15 cellular contexts compared by ENCODE assay signal in genomic region chr16:73034374-73034773, GRCh38. TPM values are rescaled to one million over a fixed set of nuclear protein-coding genes. Genes with fewer than 3 reads are reported as not detected.
DNase-seq lines count a peak whose midpoint lies in the region; ATAC-seq and TF ChIP-seq lines count a peak whose summit lies in the region.
"Had no signal": no experiment of that assay in that cellular context is flagged by ENCODE, and none has a peak within 500 bp of the region (broad histone marks: within the 10 kb centered on the region; RNA-seq: fewer than 3 reads in every experiment).

No MANE protein-coding gene starts in this region.

- H3K4me1 ChIP-seq in iPS-15b (ENCODE audit: control insufficient read depth, insufficient read depth, low read length) (peaks cover 42% of the 10 kb centered on the region), foreskin keratinocyte (peaks cover 12% of the 10 kb centered on the region)

- H3K27me3 ChIP-seq in GM06990 (replicated peaks; ENCODE audit: control insufficient read depth, insufficient read depth, low read length), result no peaks in the 10 kb centered on the region
- H3K27me3 ChIP-seq in iPS-15b (ENCODE audit: control insufficient read depth, insufficient read depth, low read length), result peaks cover 83% of the 10 kb centered on the region
- no peaks in the 10 kb centered on the region for H3K27me3 ChIP-seq in foreskin keratinocyte

- H3K9me3 ChIP-seq in iPS-15b (ENCODE audit: control insufficient read depth, insufficient read depth, low read length), result no peaks in the 10 kb centered on the region

- H3K27ac ChIP-seq in foreskin keratinocyte, result no peak overlapping the region

- intact Hi-C loops in sciatic nerve (cut with DNase I), result no loop called here

- no peaks in the 10 kb centered on the region for H3K36me3 ChIP-seq in GM06990 (ENCODE audit: control insufficient read depth, insufficient read depth, low read length)
- H3K36me3 ChIP-seq in iPS-15b (ENCODE audit: control insufficient read depth, insufficient read depth, low read length), result no peaks in the 10 kb centered on the region

- peak; percentile 49 for ATAC-seq in GM19455 (IDR thresholded peaks at IDR 0.05; ENCODE audit: unreplicated experiment)
- ATAC-seq in HG03095 (IDR thresholded peaks at IDR 0.05; ENCODE audit: unreplicated experiment), result peak; percentile 46
- no peak for ATAC-seq in sciatic nerve
- no peak for ATAC-seq in foreskin keratinocyte
- no peak for ATAC-seq in GM18870 (IDR thresholded peaks at IDR 0.05; ENCODE audit: unreplicated experiment)

- no peak overlapping the region for H3K4me3 ChIP-seq in GM06990 (replicated peaks; ENCODE audit: low read depth, low read length)
- peak overlapping the region; percentile 27 for H3K4me3 ChIP-seq in iPS-15b (ENCODE audit: low read depth, low read length)

- DNase-seq in GM06990 (ENCODE audit: extremely low read depth, insufficient read length) (peak; percentile 53), sciatic nerve (ENCODE audit: low spot score) (no peak), foreskin keratinocyte (no peak), NCI-H1048 (lab: John Stamatoyannopoulos, UW) (no peak)
- DNase-seq: activated CD4-positive, CD25-positive, alpha-beta regulatory T cell treated with anti-CD3 and anti-CD28 coated beads, Interleukin-2, amount 50 U/mL, for 72 hours; activated effector memory CD4-positive, alpha-beta T cell treated with Interleukin-2 at 50 U/mL for 16 hours; foreskin fibroblast; Karpas-422; mammary epithelial cell; NCI-H226; SIG-M5 had no signal

- TF ChIP-seq CTCF in GM06990 (IDR thresholded peaks at IDR 0.05; ENCODE audit: insufficient read depth, low read length, poor library complexity, severe bottlenecking) (no peak), foreskin keratinocyte (conservative IDR thresholded peaks at IDR 0.05) (no peak)

- no peak overlapping the region for H3K9ac ChIP-seq in iPS-15b (ENCODE audit: low read depth, low read length)

RNA-seq across cellular contexts. Expression of gene ZFHX3, which starts 13.6 kb away (rescaled TPM):
- total RNA-seq in sciatic nerve, result 44.6 TPM
- total RNA-seq in foreskin keratinocyte, result 5.9 and 8.9 TPM in 2 replicates
- polyA plus RNA-seq in foreskin keratinocyte, result 1.1 and 1.2 TPM in 2 replicates

Comparison
In these comparisons a context has a peak if more than half of its experiments do, and no peak if none do; other contexts are left out.
1. ATAC-seq: peak in GM19455 (single experiment) and HG03095 (single experiment); none in sciatic nerve (single experiment), foreskin keratinocyte (single experiment) and GM18870 (single experiment).